Comparison of ENCODE assay signal across 32 cellular contexts in the genomic region with DNA sequence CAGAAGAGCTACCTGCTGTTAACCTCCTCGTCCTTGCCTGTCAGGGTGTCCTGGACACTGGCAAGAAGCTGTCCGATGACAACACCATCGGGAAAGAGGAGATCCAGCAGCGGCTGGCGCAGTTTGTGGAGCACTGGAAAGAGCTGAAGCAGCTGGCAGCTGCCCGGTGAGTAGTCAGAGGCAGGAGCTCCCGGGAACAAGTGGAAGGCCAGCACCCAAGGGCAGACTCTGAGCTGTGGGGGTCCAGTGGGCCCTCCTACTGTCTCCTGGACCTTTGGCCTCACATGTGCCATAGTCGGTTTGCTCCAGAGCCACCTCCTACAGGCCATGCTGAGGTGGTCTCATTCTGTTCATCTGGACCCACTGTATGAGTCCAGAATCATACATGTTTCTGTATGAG.
"Had no signal": no experiment of that assay in that cellular context is flagged by ENCODE, and none has a peak within 500 bp of the region (broad histone marks: within the 10 kb centered on the region; RNA-seq: fewer than 3 reads in every experiment).

No MANE protein-coding gene starts in this region.

- H3K4me3 ChIP-seq: adrenal gland, body of pancreas, coronary artery, dorsolateral prefrontal cortex, heart left ventricle had no signal

- ATAC-seq: activated CD4-positive, alpha-beta T cell treated with anti-CD3 and anti-CD28 coated beads for 36 hours; activated CD8-positive, alpha-beta memory T cell treated with anti-CD3 and anti-CD28 coated beads, Interleukin-2, amount 10 ng/mL, durations not matched to agents 7 days and 5 days; activated CD8-positive, alpha-beta T cell treated with anti-CD3 and anti-CD28 coated beads, Interleukin-2, amount 10 ng/mL, durations not matched to agents 7 days and 5 days; body of pancreas; esophagus mucosa; heart left ventricle; T-helper 17 cell had no signal

- H3K27me3 ChIP-seq: adrenal gland, body of pancreas, dorsolateral prefrontal cortex, heart left ventricle had no signal

- H3K4me1 ChIP-seq: body of pancreas had no signal

- H3K9me3 Mint-ChIP-seq: activated CD4-positive, alpha-beta memory T cell treated with anti-CD3 and anti-CD28 coated beads for 36 hours; activated CD4-positive, alpha-beta T cell treated with anti-CD3 and anti-CD28 coated beads, Interleukin-2, amount 10 ng/mL, durations not matched to agents 24 days and 14 days; activated naive CD4-positive, alpha-beta T cell treated with anti-CD3 and anti-CD28 coated beads for 36 hours; activated naive CD4-positive, alpha-beta T cell treated with anti-CD3 and anti-CD28 coated beads, Interleukin-2, amount 50 U/mL, for 24 hours; activated T-helper 1 cell treated with anti-CD3 and anti-CD28 coated beads, Interleukin-12 subunit alpha, Interleukin-12 subunit beta, Interleukin-2, Interleukin-4 antibody, amounts not matched to agents 30 ng/mL and 10 ng/mL and 1 ng/mL, durations not matched to agents 14 hours and 24 hours and 36 hours; activated T-helper 2 cell treated with anti-CD3 and anti-CD28 coated beads, Interferon-gamma antibody, Interleukin-2, Interleukin-4, amounts not matched to agents 10 μg/mL and 5 μg/mL and 100 μg/mL, durations not matched to agents 14 hours and 24 hours and 36 hours; dendritic cell treated with granulocyte-macrophage colony-stimulating factor and Interleukin-4, amounts not matched to agents 40 ng/mL and 50 ng/mL, for 4 days; endodermal cell; T-helper 2 cell treated with Interferon-gamma antibody and Interleukin-4, amounts not matched to agents 5 μg/mL and 100 μg/mL, for 36 hours had no signal

- H3K27me3 Mint-ChIP-seq: activated CD4-positive, alpha-beta memory T cell treated with anti-CD3 and anti-CD28 coated beads for 36 hours; activated CD4-positive, alpha-beta T cell treated with anti-CD3 and anti-CD28 coated beads for 36 hours; activated CD4-positive, alpha-beta T cell treated with anti-CD3 and anti-CD28 coated beads, Interleukin-2, amount 10 ng/mL, durations not matched to agents 24 days and 14 days; activated CD8-positive, alpha-beta memory T cell treated with anti-CD3 and anti-CD28 coated beads, Interleukin-2, amount 10 ng/mL, durations not matched to agents 7 days and 5 days; activated naive CD4-positive, alpha-beta T cell treated with anti-CD3 and anti-CD28 coated beads, Interleukin-2, amount 50 U/mL, for 24 hours; dendritic cell treated with granulocyte-macrophage colony-stimulating factor and Interleukin-4, amounts not matched to agents 40 ng/mL and 50 ng/mL, for 4 days; T-helper 17 cell had no signal

- DNase-seq: activated CD4-positive, alpha-beta memory T cell treated with anti-CD3 and anti-CD28 coated beads for 36 hours; activated CD4-positive, alpha-beta T cell treated with anti-CD3 and anti-CD28 coated beads for 36 hours; activated CD4-positive, alpha-beta T cell treated with anti-CD3 and anti-CD28 coated beads, Interleukin-2, amount 10 ng/mL, durations not matched to agents 24 days and 14 days; activated CD4-positive, CD25-positive, alpha-beta regulatory T cell; activated CD4-positive, CD25-positive, alpha-beta regulatory T cell treated with anti-CD3 and anti-CD28 coated beads, Interleukin-2, amount 50 U/mL, for 72 hours; activated CD8-positive, alpha-beta memory T cell treated with anti-CD3 and anti-CD28 coated beads, Interleukin-2, amount 10 ng/mL, durations not matched to agents 7 days and 5 days; activated CD8-positive, alpha-beta memory T cell treated with anti-CD3 and anti-CD28 coated beads, Interleukin-2, amount 50 U/mL, for 4 hours; activated CD8-positive, alpha-beta T cell treated with anti-CD3 and anti-CD28 coated beads, Interleukin-2, amount 10 ng/mL, durations not matched to agents 7 days and 5 days; activated effector memory CD4-positive, alpha-beta T cell treated with anti-CD3 and anti-CD28 coated beads, Interleukin-2, amount 50 U/mL, for 16 hours; activated naive CD4-positive, alpha-beta T cell treated with anti-CD3 and anti-CD28 coated beads for 36 hours; activated T-cell treated with anti-CD3 and anti-CD28 coated beads, Interleukin-2, amount 50 U/mL, for 1 hour; activated T-cell treated with anti-CD3 and anti-CD28 coated beads, Interleukin-2, amount 50 U/mL, for 48 hours; adrenal gland; amygdala; body of pancreas; caudate nucleus; dorsolateral prefrontal cortex; effector memory CD4-positive, alpha-beta T cell; endodermal cell; foreskin fibroblast; glutamatergic neuron; heart left ventricle; T-helper 1 cell; T-helper 17 cell; T1000 had no signal

- H3K9me3 ChIP-seq: adrenal gland, body of pancreas, heart left ventricle had no signal

- H3K27ac ChIP-seq: adrenal gland, body of pancreas, coronary artery, heart left ventricle had no signal

- H3K4me3 Mint-ChIP-seq: activated CD4-positive, alpha-beta memory T cell treated with anti-CD3 and anti-CD28 coated beads for 36 hours; activated CD4-positive, alpha-beta T cell treated with anti-CD3 and anti-CD28 coated beads for 36 hours; activated CD4-positive, alpha-beta T cell treated with anti-CD3 and anti-CD28 coated beads, Interleukin-2, amount 10 ng/mL, durations not matched to agents 24 days and 14 days; activated CD8-positive, alpha-beta memory T cell treated with anti-CD3 and anti-CD28 coated beads, Interleukin-2, amount 10 ng/mL, durations not matched to agents 7 days and 5 days; activated CD8-positive, alpha-beta T cell treated with anti-CD3 and anti-CD28 coated beads, Interleukin-2, amount 10 ng/mL, durations not matched to agents 7 days and 5 days; activated naive CD4-positive, alpha-beta T cell treated with anti-CD3 and anti-CD28 coated beads for 36 hours; activated naive CD4-positive, alpha-beta T cell treated with anti-CD3 and anti-CD28 coated beads, Interleukin-2, amount 50 U/mL, for 24 hours; activated T-helper 1 cell treated with anti-CD3 and anti-CD28 coated beads, Interleukin-12 subunit alpha, Interleukin-12 subunit beta, Interleukin-2, Interleukin-4 antibody, amounts not matched to agents 30 ng/mL and 10 ng/mL and 1 ng/mL, durations not matched to agents 14 hours and 24 hours and 36 hours; dendritic cell treated with granulocyte-macrophage colony-stimulating factor and Interleukin-4, amounts not matched to agents 40 ng/mL and 50 ng/mL, for 4 days; endodermal cell; T-helper 17 cell; T-helper 2 cell treated with Interferon-gamma antibody and Interleukin-4, amounts not matched to agents 5 μg/mL and 100 μg/mL, for 36 hours had no signal

- H3K27ac Mint-ChIP-seq: activated CD4-positive, alpha-beta memory T cell treated with anti-CD3 and anti-CD28 coated beads for 36 hours; activated CD4-positive, alpha-beta T cell treated with anti-CD3 and anti-CD28 coated beads for 36 hours; activated CD4-positive, alpha-beta T cell treated with anti-CD3 and anti-CD28 coated beads, Interleukin-2, amount 10 ng/mL, durations not matched to agents 24 days and 14 days; activated CD8-positive, alpha-beta memory T cell treated with anti-CD3 and anti-CD28 coated beads, Interleukin-2, amount 10 ng/mL, durations not matched to agents 7 days and 5 days; activated CD8-positive, alpha-beta T cell treated with anti-CD3 and anti-CD28 coated beads, Interleukin-2, amount 10 ng/mL, durations not matched to agents 7 days and 5 days; activated naive CD4-positive, alpha-beta T cell treated with anti-CD3 and anti-CD28 coated beads for 36 hours; activated naive CD4-positive, alpha-beta T cell treated with anti-CD3 and anti-CD28 coated beads, Interleukin-2, amount 50 U/mL, for 24 hours; activated T-helper 1 cell treated with anti-CD3 and anti-CD28 coated beads, Interleukin-12 subunit alpha, Interleukin-12 subunit beta, Interleukin-2, Interleukin-4 antibody, amounts not matched to agents 30 ng/mL and 10 ng/mL and 1 ng/mL, durations not matched to agents 14 hours and 24 hours and 36 hours; activated T-helper 2 cell treated with anti-CD3 and anti-CD28 coated beads, Interferon-gamma antibody, Interleukin-2, Interleukin-4, amounts not matched to agents 10 μg/mL and 5 μg/mL and 100 μg/mL, durations not matched to agents 14 hours and 24 hours and 36 hours; dendritic cell treated with granulocyte-macrophage colony-stimulating factor and Interleukin-4, amounts not matched to agents 40 ng/mL and 50 ng/mL, for 4 days; endodermal cell; T-helper 17 cell; T-helper 2 cell treated with Interferon-gamma antibody and Interleukin-4, amounts not matched to agents 5 μg/mL and 100 μg/mL, for 36 hours had no signal

- H3K4me1 Mint-ChIP-seq: activated CD4-positive, alpha-beta T cell treated with anti-CD3 and anti-CD28 coated beads for 36 hours; activated CD4-positive, alpha-beta T cell treated with anti-CD3 and anti-CD28 coated beads, Interleukin-2, amount 10 ng/mL, durations not matched to agents 24 days and 14 days; activated CD8-positive, alpha-beta memory T cell treated with anti-CD3 and anti-CD28 coated beads, Interleukin-2, amount 10 ng/mL, durations not matched to agents 7 days and 5 days; activated naive CD4-positive, alpha-beta T cell treated with anti-CD3 and anti-CD28 coated beads, Interleukin-2, amount 50 U/mL, for 24 hours; endodermal cell; T-helper 17 cell had no signal
